11 cellular contexts compared by ENCODE assay signal in genomic region chr13:50969691-50970090, GRCh38.
DNase-seq lines count a peak whose midpoint lies in the region; ATAC-seq and TF ChIP-seq lines count a peak whose summit lies in the region.
"Had no signal": no experiment of that assay in that cellular context is flagged by ENCODE, and none has a peak within 500 bp of the region (broad histone marks: within the 10 kb centered on the region; RNA-seq: fewer than 3 reads in every experiment).

No MANE protein-coding gene starts in this region.

- no peaks in the 10 kb centered on the region for H3K27me3 ChIP-seq in stomach

- no peaks in the 10 kb centered on the region for H3K4me1 Mint-ChIP-seq in activated T-helper 17 cell treated with anti-CD3 and anti-CD28 coated beads, Interleukin-2, amount 50 U/mL, for 72 hours
- H3K4me1 Mint-ChIP-seq: nephron had no signal

- peak; percentile 83 for DNase-seq in DMS 273 (lab: John Stamatoyannopoulos, UW; ENCODE audit: unreplicated experiment)
- DNase-seq in NCI-H146 treated with DMSO at 0.1 percent for 48 hours (lab: John Stamatoyannopoulos, UW; ENCODE audit: unreplicated experiment), result peak; percentile 5
- DNase-seq in kidney tubule cell (ENCODE audit: low spot score), result peak; percentile 12
- no peak for DNase-seq in dedifferentiated amniotic fluid mesenchymal stem cell (ENCODE audit: extremely low spot score)
- no peak for DNase-seq in NCI-H1048 (lab: John Stamatoyannopoulos, UW)
- DNase-seq in stomach, result no peak
- no peak for DNase-seq in GM20000 (ENCODE audit: low spot score)
- DNase-seq: activated effector memory CD4-positive, alpha-beta T cell treated with Interleukin-2 at 50 U/mL for 16 hours had no signal

- H3K9me3 ChIP-seq in stomach, result no peaks in the 10 kb centered on the region

- no peak overlapping the region for H3K27ac Mint-ChIP-seq in activated T-helper 17 cell treated with anti-CD3 and anti-CD28 coated beads, Interleukin-2, amount 50 U/mL, for 72 hours
- H3K27ac Mint-ChIP-seq: nephron; T-helper 1 cell treated with Interleukin-12 subunit alpha and Interleukin-12 subunit beta and Interleukin-4 antibody, amounts not matched to agents 30 μg/mL and 1 μg/mL, for 36 hours had no signal

- WGBS in stomach, 5 donors, result 69 to 81% (median 76%) methylated on average over 11 of the region's 11 CpGs

- no peaks in the 10 kb centered on the region for H3K27me3 Mint-ChIP-seq in activated T-helper 17 cell treated with anti-CD3 and anti-CD28 coated beads, Interleukin-2, amount 50 U/mL, for 72 hours

- H3K4me1 ChIP-seq in stomach, result no peaks in the 10 kb centered on the region

- H3K4me3 Mint-ChIP-seq in activated T-helper 17 cell treated with anti-CD3 and anti-CD28 coated beads, Interleukin-2, amount 50 U/mL, for 72 hours, result no peak overlapping the region
- H3K4me3 Mint-ChIP-seq: nephron; T-helper 1 cell treated with Interleukin-12 subunit alpha and Interleukin-12 subunit beta and Interleukin-4 antibody, amounts not matched to agents 30 μg/mL and 1 μg/mL, for 36 hours had no signal

- TF ChIP-seq EP300 in stomach (IDR thresholded peaks at IDR 0.05), result no peak

- TF ChIP-seq CTCF in stomach (IDR thresholded peaks at IDR 0.05) (no peak), GM20000 (IDR thresholded peaks at IDR 0.05; ENCODE audit: extremely low read depth, missing control alignments) (no peak)

- peak; percentile 16 for ATAC-seq in activated T-helper 17 cell treated with anti-CD3 and anti-CD28 coated beads, Interleukin-2, amount 50 U/mL, for 72 hours (replicated peaks)

- peaks cover 3 to 54% (median 26%) of the 10 kb centered on the region in 4 donors for H3K36me3 ChIP-seq in stomach

- H3K9me3 Mint-ChIP-seq in activated T-helper 17 cell treated with anti-CD3 and anti-CD28 coated beads, Interleukin-2, amount 50 U/mL, for 72 hours, result no peaks in the 10 kb centered on the region
- H3K9me3 Mint-ChIP-seq: nephron; T-helper 1 cell treated with Interleukin-12 subunit alpha and Interleukin-12 subunit beta and Interleukin-4 antibody, amounts not matched to agents 30 μg/mL and 1 μg/mL, for 36 hours had no signal

- no peak overlapping the region for H3K4me3 ChIP-seq in stomach

- H3K27ac ChIP-seq in stomach, result no peak overlapping the region

- H3K36me3 Mint-ChIP-seq in activated T-helper 17 cell treated with anti-CD3 and anti-CD28 coated beads, Interleukin-2, amount 50 U/mL, for 72 hours (ENCODE audit: low read depth), result peaks cover 72% of the 10 kb centered on the region

- TF ChIP-seq POLR2A in stomach (IDR thresholded peaks at IDR 0.05), result no peak

- intact Hi-C loops in stomach (cut with DNase I; ENCODE audit: low total_unique reads), result no loop called here

Comparison
In these comparisons a context has a peak if more than half of its experiments do, and no peak if none do; other contexts are left out.
1. DNase-seq: peak in DMS 273 (single experiment), NCI-H146 treated with DMSO at 0.1 percent for 48 hours (single experiment) and kidney tubule cell (single experiment); none in dedifferentiated amniotic fluid mesenchymal stem cell (single experiment), NCI-H1048 (single experiment), stomach (single experiment) and GM20000 (single experiment).